In genomic region chr4:158769175-158769831, GRCh38 we compare ENCODE assay signal across 1 cellular context.
TF ChIP-seq lines count a peak whose summit lies in the region.

No MANE protein-coding gene starts in this region.

TF ChIP-seq in K562, 482 proteins besides CTCF, POLR2A, EP300 and RAD21 (continued from another document):
- TF ChIP-seq NKRF (IDR thresholded peaks at IDR 0.05; ENCODE audit: borderline replicate concordance), result peak; percentile 55; the same call in 1 of the 2 replicates
- TF ChIP-seq CUX1 (CRISPR knock-in tag; IDR thresholded peaks at IDR 0.05), result no peak
- peak; percentile 51 for TF ChIP-seq CHD1 (IDR thresholded peaks at IDR 0.05; ENCODE audit: low read length)
- peak; percentile 20 to 38; a peak in 1 of 4 replicates for TF ChIP-seq NRF1 (conservative IDR thresholded peaks at IDR 0.05 in 1 of 2, IDR thresholded peaks at IDR 0.05 in 1 of 2)
- TF ChIP-seq UBTF (IDR thresholded peaks at IDR 0.05; ENCODE audit: borderline replicate concordance in 1 of 2, low read depth in 2 of 2, low read length in 2 of 2), result peak in 1 of 2 experiments; percentile 1; a peak in 1 of 4 replicates
- TF ChIP-seq MYNN (IDR thresholded peaks at IDR 0.05), result no peak
- TF ChIP-seq MYNN (CRISPR knock-in tag; IDR thresholded peaks at IDR 0.05), result no peak
- peak in 1 of 2 experiments; percentile 36; a peak in 1 of 4 replicates for TF ChIP-seq MAZ (CRISPR knock-in tag; conservative IDR thresholded peaks at IDR 0.05 in 1 of 2, IDR thresholded peaks at IDR 0.05 in 1 of 2)
- no peak for TF ChIP-seq SAFB2 (IDR thresholded peaks at IDR 0.05; ENCODE audit: borderline replicate concordance, low read depth, low read length, severe bottlenecking)
- TF ChIP-seq ZSCAN29 (IDR thresholded peaks at IDR 0.05), result peak; percentile 81
- no peak for TF ChIP-seq ZNF444 (CRISPR knock-in tag; IDR thresholded peaks at IDR 0.05)
- TF ChIP-seq EGR1 (conservative IDR thresholded peaks at IDR 0.05), result 0 out of 2 replicates have a peak, but pooled peaks have one; percentile 10
- TF ChIP-seq ZSCAN32 (CRISPR knock-in tag; IDR thresholded peaks at IDR 0.05), result no peak
- TF ChIP-seq U2AF2 (optimal IDR thresholded peaks at IDR 0.05; ENCODE audit: low read depth, low read length), result no peak
- TF ChIP-seq RCOR1 (IDR thresholded peaks at IDR 0.05; ENCODE audit: borderline replicate concordance in 1 of 2, low read depth in 2 of 2, low read length in 2 of 2), result no peak
